In the genomic region with DNA sequence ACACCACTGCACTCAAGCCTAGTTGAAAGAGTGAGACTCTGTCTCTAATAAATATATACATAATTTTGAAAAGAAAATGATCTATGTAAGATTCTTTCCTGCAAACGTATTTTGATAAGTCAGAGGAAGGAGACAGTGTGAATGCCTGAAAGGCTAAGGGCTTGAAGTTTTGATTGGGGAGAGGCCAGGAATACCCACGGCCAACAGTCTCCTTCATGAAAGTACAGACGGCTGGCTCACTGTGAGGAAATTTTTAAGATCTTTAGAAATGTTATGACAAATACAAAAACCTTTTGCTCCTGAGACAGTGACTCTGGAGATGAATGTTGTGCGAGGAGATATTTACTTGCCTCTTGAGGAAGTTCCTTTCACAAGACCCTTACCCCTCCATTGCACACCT, we compare ENCODE assay signal across 19 cellular contexts.
"Had no signal": no experiment of that assay in that cellular context is flagged by ENCODE, and none has a peak within 500 bp of the region (broad histone marks: within the 10 kb centered on the region; RNA-seq: fewer than 3 reads in every experiment).

No MANE protein-coding gene starts in this region.

- H3K4me1 ChIP-seq: prostate gland, thyroid gland, upper lobe of right lung had no signal

- H3K36me3 ChIP-seq: prostate gland, thyroid gland, upper lobe of right lung had no signal

- H3K9me3 ChIP-seq: body of pancreas, prostate gland, thyroid gland, upper lobe of right lung had no signal

- ATAC-seq: activated T-helper 17 cell treated with anti-CD3 and anti-CD28 coated beads, Interleukin-2, amount 50 U/mL, for 72 hours; body of pancreas; esophagus mucosa; left lobe of liver; stimulated activated naive CD8-positive, alpha-beta T cell treated with anti-CD3 and anti-CD28 coated beads, Interleukin-15, Interleukin-2, amounts not matched to agents 100 U/mL and 50 U/mL, for 24 hours; upper lobe of right lung had no signal

- DNase-seq: activated CD4-positive, alpha-beta T cell treated with anti-CD3 and anti-CD28 coated beads for 1 hour; activated CD4-positive, alpha-beta T cell treated with anti-CD3 and anti-CD28 coated beads, Interleukin-2, amount 50 U/mL, for 1 hour; activated CD8-positive, alpha-beta memory T cell treated with anti-CD3 and anti-CD28 coated beads, Interleukin-2, amount 50 U/mL, for 4 hours; activated T-cell treated with anti-CD3 and anti-CD28 coated beads, Interleukin-2, amount 50 U/mL, for 24 hours; body of pancreas; effector memory CD4-positive, alpha-beta T cell; naive B cell; stimulated activated CD4-positive, alpha-beta T cell treated with anti-CD3 and anti-CD28 coated beads, Interleukin-4, amount 100 ng/mL, for 24 hours; stimulated activated naive CD8-positive, alpha-beta T cell treated with anti-CD3 and anti-CD28 coated beads, Interleukin-15, Interleukin-2, amounts not matched to agents 100 U/mL and 50 U/mL, for 24 hours; substantia nigra; T-helper 1 cell; thyroid gland; upper lobe of right lung had no signal

- H3K27me3 ChIP-seq: body of pancreas, thyroid gland, upper lobe of right lung had no signal

- H3K4me3 ChIP-seq: body of pancreas, lung, prostate gland, thyroid gland, upper lobe of right lung had no signal

- FAIRE-seq: TTC549 had no signal

- H3K27ac ChIP-seq: body of pancreas, prostate gland, thyroid gland, upper lobe of right lung had no signal
